In the genomic region with DNA sequence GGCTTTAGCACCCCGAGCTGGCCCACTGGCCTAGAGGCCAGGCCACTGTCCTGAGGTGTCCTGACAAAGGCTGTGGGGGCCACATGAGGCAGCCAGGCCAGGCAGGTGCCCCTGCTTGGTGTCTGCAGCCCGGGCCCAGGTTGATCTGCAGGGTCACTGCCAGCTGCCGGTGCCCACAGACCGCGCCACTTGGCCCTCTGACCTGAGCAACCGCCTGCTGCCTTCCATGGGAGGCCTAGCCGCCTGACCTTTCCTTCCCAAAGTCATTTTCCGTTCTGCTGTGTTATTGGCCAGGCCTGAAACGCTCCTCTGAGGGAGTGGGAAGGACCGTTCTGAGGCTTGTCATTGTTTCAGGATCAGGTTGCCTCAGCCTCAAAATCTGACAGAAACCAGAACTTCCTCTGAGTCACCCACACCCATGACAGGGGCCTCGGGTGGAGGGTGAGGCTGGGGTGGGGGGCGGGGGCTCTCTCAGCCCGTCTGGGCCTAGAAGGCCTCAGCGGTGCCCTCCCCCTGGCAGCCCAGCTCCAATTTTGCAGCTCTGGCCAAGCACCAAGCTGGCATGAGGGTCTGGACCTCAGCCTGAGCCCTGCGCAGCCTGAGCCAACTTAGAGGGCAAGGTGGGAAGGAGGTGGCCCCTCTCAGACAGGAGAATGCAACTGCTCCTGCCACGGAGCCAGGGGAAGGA, we compare ENCODE assay signal across 9 cellular contexts.
DNase-seq lines count a peak whose midpoint lies in the region; ATAC-seq and TF ChIP-seq lines count a peak whose summit lies in the region.
"Had no signal": no experiment of that assay in that cellular context is flagged by ENCODE, and none has a peak within 500 bp of the region (broad histone marks: within the 10 kb centered on the region; RNA-seq: fewer than 3 reads in every experiment).

No MANE protein-coding gene starts in this region.

- H3K4me1 Mint-ChIP-seq in activated naive CD8-positive, alpha-beta T cell treated with anti-CD3 and anti-CD28 coated beads, Interleukin-2, amount 50 U/mL, for 24 hours: peaks cover 60% of the 10 kb centered on the region

- peak overlapping the region; percentile 87 for H3K27ac Mint-ChIP-seq in activated naive CD8-positive, alpha-beta T cell treated with anti-CD3 and anti-CD28 coated beads, Interleukin-2, amount 50 U/mL, for 24 hours
- H3K27ac Mint-ChIP-seq: nephron had no signal

- no peaks in the 10 kb centered on the region for H3K9me3 Mint-ChIP-seq in activated naive CD8-positive, alpha-beta T cell treated with anti-CD3 and anti-CD28 coated beads, Interleukin-2, amount 50 U/mL, for 24 hours

- no peaks in the 10 kb centered on the region for H4K20me1 ChIP-seq in hepatocyte (ENCODE audit: insufficient read depth, poor library complexity, severe bottlenecking)

- ATAC-seq in HG02588 (IDR thresholded peaks at IDR 0.05; ENCODE audit: unreplicated experiment): peak; percentile 80
- ATAC-seq in activated naive CD8-positive, alpha-beta T cell treated with anti-CD3 and anti-CD28 coated beads, Interleukin-2, amount 50 U/mL, for 24 hours: peak; percentile 98

- H3K27ac ChIP-seq in hepatocyte: peak overlapping the region; percentile 82

- H2AFZ ChIP-seq in hepatocyte: no peak overlapping the region

- H3K27me3 Mint-ChIP-seq in activated naive CD8-positive, alpha-beta T cell treated with anti-CD3 and anti-CD28 coated beads, Interleukin-2, amount 50 U/mL, for 24 hours: no peaks in the 10 kb centered on the region

- no peak overlapping the region for H3K4me3 ChIP-seq in hepatocyte

- no peak for TF ChIP-seq CTCF in hepatocyte (IDR thresholded peaks at IDR 0.05; ENCODE audit: poor library complexity)

- no peaks in the 10 kb centered on the region for H3K27me3 ChIP-seq in hepatocyte

- DNase-seq in Daoy (ENCODE audit: low read depth): peak; percentile 75
- peak; percentile 93 for DNase-seq in RPMI7951 (ENCODE audit: low read depth)
- peak; percentile 61 for DNase-seq in activated naive CD8-positive, alpha-beta T cell treated with anti-CD3 and anti-CD28 coated beads, Interleukin-2, amount 50 U/mL, for 24 hours
- DNase-seq in hepatocyte (ENCODE audit: low spot score): peak; percentile 65
- DNase-seq in stimulated activated CD4-positive, alpha-beta T cell treated with anti-CD3 and anti-CD28 coated beads, Interleukin-4, amount 100 ng/mL, for 1 hour: peak; percentile 48
- no peak for DNase-seq in NCI-H774 (lab: John Stamatoyannopoulos, UW)
- no peak for DNase-seq in iPS-NIHi11 (ENCODE audit: low spot score)

- 60% methylated on average over 16 of the region's 16 CpGs for WGBS in hepatocyte (ENCODE audit: low lambda C conversion rate, missing lambda C conversion rate)

- H3K36me3 ChIP-seq in hepatocyte (replicated peaks; ENCODE audit: insufficient read depth, low read depth): no peaks in the 10 kb centered on the region

- peaks cover 20% of the 10 kb centered on the region for H3K4me1 ChIP-seq in hepatocyte (ENCODE audit: insufficient read depth)

- H3K4me3 Mint-ChIP-seq in activated naive CD8-positive, alpha-beta T cell treated with anti-CD3 and anti-CD28 coated beads, Interleukin-2, amount 50 U/mL, for 24 hours: peak overlapping the region; percentile 45
- H3K4me3 Mint-ChIP-seq: nephron had no signal

- H3K36me3 Mint-ChIP-seq in activated naive CD8-positive, alpha-beta T cell treated with anti-CD3 and anti-CD28 coated beads, Interleukin-2, amount 50 U/mL, for 24 hours (ENCODE audit: low read depth): no peaks in the 10 kb centered on the region

- no peak overlapping the region for H3K4me2 ChIP-seq in hepatocyte

- H3K79me2 ChIP-seq in hepatocyte: no peaks in the 10 kb centered on the region

- H3K9me2 ChIP-seq in hepatocyte (replicated peaks; ENCODE audit: insufficient read depth): no peaks in the 10 kb centered on the region

- no peaks in the 10 kb centered on the region for H3K9me3 ChIP-seq in hepatocyte (ENCODE audit: low read depth)

Comparison
In these comparisons a context has a peak if more than half of its experiments do, and no peak if none do; other contexts are left out.
1. DNase-seq: peak in Daoy (single experiment), RPMI7951 (single experiment), activated naive CD8-positive, alpha-beta T cell treated with anti-CD3 and anti-CD28 coated beads, Interleukin-2, amount 50 U/mL, for 24 hours (single experiment), hepatocyte (single experiment) and stimulated activated CD4-positive, alpha-beta T cell treated with anti-CD3 and anti-CD28 coated beads, Interleukin-4, amount 100 ng/mL, for 1 hour (single experiment); none in NCI-H774 (single experiment) and iPS-NIHi11 (single experiment).